Comparison of ENCODE assay signal across 13 cellular contexts in genomic region chr3:185764168-185764988, GRCh38.
DNase-seq lines count a peak whose midpoint lies in the region; TF ChIP-seq lines count a peak whose summit lies in the region.
"Had no signal": no experiment of that assay in that cellular context is flagged by ENCODE, and none has a peak within 500 bp of the region (broad histone marks: within the 10 kb centered on the region; RNA-seq: fewer than 3 reads in every experiment).

No MANE protein-coding gene starts in this region.

- no peaks in the 10 kb centered on the region for H3K36me3 ChIP-seq in osteoblast (ENCODE audit: insufficient read depth, low read length)
- H3K36me3 ChIP-seq: adrenal gland, neutrophil had no signal

- TF ChIP-seq CTCF in fibroblast of villous mesenchyme (IDR thresholded peaks at IDR 0.05; ENCODE audit: insufficient read depth, low read depth, low read length) (no peak), osteoblast (IDR thresholded peaks at IDR 0.05; ENCODE audit: extremely low read depth, low read depth, low read length) (no peak)

- peak overlapping the region; percentile 84 for H3K27ac ChIP-seq in osteoblast (ENCODE audit: low read depth, low read length)
- H3K27ac ChIP-seq: C4-2B, neutrophil had no signal

- peak overlapping the region; percentile 67 for H3K4me2 ChIP-seq in osteoblast (ENCODE audit: insufficient read depth, low read length)

- no peaks in the 10 kb centered on the region for H3K27me3 ChIP-seq in osteoblast (ENCODE audit: insufficient read depth, low read length)
- H3K27me3 ChIP-seq: adrenal gland, neutrophil had no signal

- DNase-seq in COLO829 (ENCODE audit: low spot score): peak; percentile 88
- DNase-seq in T1000 (lab: John Stamatoyannopoulos, UW): peak; percentile 12
- DNase-seq in fibroblast of villous mesenchyme (ENCODE audit: low read depth): peak; percentile 72
- no peak for DNase-seq in osteoblast (ENCODE audit: insufficient read length, low spot score, missing footprints)
- DNase-seq in NCI-H1105 treated with DMSO at 0.1 percent for 48 hours (lab: John Stamatoyannopoulos, UW): no peak
- no peak for DNase-seq in iPS-NIHi7 (ENCODE audit: extremely low spot score)
- DNase-seq in NCI-H2029 (lab: John Stamatoyannopoulos, UW): no peak
- no peak for DNase-seq in NCI-H2171 treated with DMSO at 0.1 percent for 48 hours (lab: John Stamatoyannopoulos, UW)
- DNase-seq: activated CD4-positive, alpha-beta T cell treated with anti-CD3 and anti-CD28 coated beads, Interleukin-2, amount 50 U/mL, for 1 hour; adrenal gland; NCI-H1436 had no signal

- H3K79me2 ChIP-seq in osteoblast (ENCODE audit: insufficient read depth, low read length): peaks cover 91% of the 10 kb centered on the region

- peaks cover 50% of the 10 kb centered on the region for H3K4me1 ChIP-seq in osteoblast (ENCODE audit: insufficient read depth, low read length)

- H3K4me3 ChIP-seq in fibroblast of villous mesenchyme (ENCODE audit: low read depth, low read length) (no peak overlapping the region), osteoblast (ENCODE audit: insufficient read depth, low read length) (peak overlapping the region; percentile 24)
- H3K4me3 ChIP-seq: adrenal gland had no signal

- no peak overlapping the region for H2AFZ ChIP-seq in osteoblast (ENCODE audit: low read length)

- no peaks in the 10 kb centered on the region for H3K9me3 ChIP-seq in osteoblast (ENCODE audit: low read depth, low read length)
- H3K9me3 ChIP-seq: adrenal gland, neutrophil had no signal

- peaks cover 45% of the 10 kb centered on the region for H4K20me1 ChIP-seq in osteoblast (ENCODE audit: insufficient read depth, low read length)

Comparison
In these comparisons a context has a peak if more than half of its experiments do, and no peak if none do; other contexts are left out.
1. DNase-seq: peak in COLO829 (single experiment), T1000 (single experiment) and fibroblast of villous mesenchyme (single experiment); none in osteoblast (single experiment), NCI-H1105 treated with DMSO at 0.1 percent for 48 hours (single experiment), iPS-NIHi7 (single experiment), NCI-H2029 (single experiment) and NCI-H2171 treated with DMSO at 0.1 percent for 48 hours (single experiment).